10 cellular contexts compared by ENCODE assay signal in genomic region chr9:127928232-127929043, GRCh38. TPM values are rescaled to one million over a fixed set of nuclear protein-coding genes. Genes with fewer than 3 reads are reported as not detected.
A peak's percentile ranks its signal among the peaks of the same experiment; 100 is the strongest.
DNase-seq lines count a peak whose midpoint lies in the region; ATAC-seq and TF ChIP-seq lines count a peak whose summit lies in the region.
"Had no signal": no experiment of that assay in that cellular context is flagged by ENCODE, and none has a peak within 500 bp of the region (broad histone marks: within the 10 kb centered on the region; RNA-seq: fewer than 3 reads in every experiment).

No MANE protein-coding gene starts in this region.

- H3K36me3 Mint-ChIP-seq in WTC11 = no peaks in the 10 kb centered on the region; the same call in 1 of the 2 replicates
- peaks cover 3% of the 10 kb centered on the region for H3K36me3 Mint-ChIP-seq in chondrocyte (ENCODE audit: low read depth)

- no peaks in the 10 kb centered on the region for H3K36me3 ChIP-seq in iPS-20b (ENCODE audit: insufficient read depth, low read depth, low read length)

- POLR2A ChIA-PET in WTC11 (lab: Charles Lee) = interaction anchor here (1.0 to 1.1 kb wide), 2 partner anchors 139 to 170 kb away, joined by 3 read pairs; partner anchors contain the start of gene NAIF1

- peak overlapping the region; percentile 55 for H3K4me3 Mint-ChIP-seq in WTC11
- no peak overlapping the region for H3K4me3 Mint-ChIP-seq in chondrocyte (ENCODE audit: unreplicated experiment)

- H3K9me3 Mint-ChIP-seq in WTC11 = no peaks in the 10 kb centered on the region
- no peaks in the 10 kb centered on the region for H3K9me3 Mint-ChIP-seq in chondrocyte (ENCODE audit: low read depth)

- peak overlapping the region; percentile 31; the same call in 1 of the 2 replicates for H3K27ac ChIP-seq in 22Rv1
- H3K27ac ChIP-seq in iPS-20b (ENCODE audit: low read length) = no peak overlapping the region

- peak overlapping the region; percentile 62; the same call in 1 of the 2 replicates for H3K4me3 ChIP-seq in iPS-20b (ENCODE audit: low read length)

- DNase-seq in ELR (ENCODE audit: low read depth) (peak; percentile 37), WTC11 (ENCODE audit: low spot score) (no peak), NCI-H2196 (lab: John Stamatoyannopoulos, UW; ENCODE audit: unreplicated experiment) (no peak), chondrocyte (ENCODE audit: low spot score) (no peak), C1 segment of cervical spinal cord (lab: John Stamatoyannopoulos, UW) (no peak)
- DNase-seq: effector CD4-positive, alpha-beta T cell; NCI-H1048 had no signal

- ATAC-seq in WTC11 = no peak
- ATAC-seq in GM21367 (IDR thresholded peaks at IDR 0.05; ENCODE audit: unreplicated experiment) = no peak

- H3K9ac ChIP-seq in iPS-20b (ENCODE audit: low read depth, low read length) = no peak overlapping the region

- CTCF ChIA-PET in WTC11 (lab: Charles Lee) = interaction anchor here (0.8 to 3.8 kb wide), 4 partner anchors 14 to 189 kb away, joined by 3 to 78 read pairs (median 6); no protein-coding TSS in a partner anchor

- H3K27me3 Mint-ChIP-seq in WTC11 (ENCODE audit: low read depth) = peaks cover 29% of the 10 kb centered on the region
- no peaks in the 10 kb centered on the region for H3K27me3 Mint-ChIP-seq in chondrocyte (ENCODE audit: low read depth)

- H3K27ac Mint-ChIP-seq in WTC11 (no peak overlapping the region), chondrocyte (ENCODE audit: unreplicated experiment) (no peak overlapping the region)

- peaks cover 48% of the 10 kb centered on the region for H3K27me3 ChIP-seq in iPS-20b (ENCODE audit: insufficient read depth, low read length)

- TF ChIP-seq CTCF in 22Rv1 (IDR thresholded peaks at IDR 0.05) = no peak
- TF ChIP-seq CTCF in WTC11 (IDR thresholded peaks at IDR 0.05) = no peak
- TF ChIP-seq CTCF in chondrocyte (IDR thresholded peaks at IDR 0.05) = no peak

- no peaks in the 10 kb centered on the region; the same call in 1 of the 2 replicates for H3K4me1 ChIP-seq in iPS-20b (ENCODE audit: insufficient read depth, low read length)

- H3K4me1 Mint-ChIP-seq in WTC11 (peaks cover 27% of the 10 kb centered on the region), chondrocyte (ENCODE audit: low read depth) (peaks cover 29% of the 10 kb centered on the region)

- H3K9me3 ChIP-seq in iPS-20b (ENCODE audit: insufficient read depth, low read depth, low read length) = no peaks in the 10 kb centered on the region

TF ChIP-seq in WTC11, 78 proteins besides CTCF, POLR2A, EP300 and RAD21:
- TF ChIP-seq ETV6 (CRISPR knock-in tag; IDR thresholded peaks at IDR 0.05) (0 out of 2 replicates have a peak, but pooled peaks have one; percentile 2), ZBTB21 (CRISPR knock-in tag; IDR thresholded peaks at IDR 0.05; ENCODE audit: borderline replicate concordance) (no peak), IRF1 (CRISPR knock-in tag; IDR thresholded peaks at IDR 0.05) (no peak), ARID4B (CRISPR knock-in tag; IDR thresholded peaks at IDR 0.05; ENCODE audit: borderline replicate concordance) (0 out of 2 replicates have a peak, but pooled peaks have one; percentile 49), SP1 (CRISPR knock-in tag; conservative IDR thresholded peaks at IDR 0.05) (no peak), GABPB1 (CRISPR knock-in tag; IDR thresholded peaks at IDR 0.05) (0 out of 2 replicates have a peak, but pooled peaks have one; percentile 38), CBFB (CRISPR knock-in tag; IDR thresholded peaks at IDR 0.05; ENCODE audit: low read depth) (no peak)
- TF ChIP-seq, protein P1, sequence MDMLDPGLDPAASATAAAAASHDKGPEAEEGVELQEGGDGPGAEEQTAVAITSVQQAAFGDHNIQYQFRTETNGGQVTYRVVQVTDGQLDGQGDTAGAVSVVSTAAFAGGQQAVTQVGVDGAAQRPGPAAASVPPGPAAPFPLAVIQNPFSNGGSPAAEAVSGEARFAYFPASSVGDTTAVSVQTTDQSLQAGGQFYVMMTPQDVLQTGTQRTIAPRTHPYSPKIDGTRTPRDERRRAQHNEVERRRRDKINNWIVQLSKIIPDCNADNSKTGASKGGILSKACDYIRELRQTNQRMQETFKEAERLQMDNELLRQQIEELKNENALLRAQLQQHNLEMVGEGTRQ (CRISPR knock-in tag; IDR thresholded peaks at IDR 0.05) = no peak
TF ChIP-seq in WTC11: peak in this region for 3.

RNA-seq across cellular contexts. Expression of gene PIP5KL1, which starts 2.1 kb away (rescaled TPM):
- total RNA-seq in WTC11 (2021) (15.8 to 20.2 TPM (median 16.8 TPM) in 3 replicates), chondrocyte (1.4 to 4.3 TPM (median 2.7 TPM) in 3 replicates)

RNA-seq across cellular contexts. Expression of gene DPM2, which starts 9.2 kb away (rescaled TPM):
- total RNA-seq in WTC11 (2021) (53.3 to 58.2 TPM (median 56.1 TPM) in 3 replicates), chondrocyte (26.3 to 28.9 TPM (median 27.8 TPM) in 3 replicates)

RNA-seq across cellular contexts. Expression of gene ST6GALNAC4, which starts 11.6 kb away (rescaled TPM):
- total RNA-seq in WTC11 (2021) = 25.1 to 25.7 TPM (median 25.4 TPM) in 3 replicates
- total RNA-seq in chondrocyte = 22.2 to 25.5 TPM (median 24.4 TPM) in 3 replicates

RNA-seq across cellular contexts. Expression of gene ST6GALNAC6, which starts 29.0 kb away (rescaled TPM):
- total RNA-seq in WTC11 (2021) (45.1 to 47.5 TPM (median 45.3 TPM) in 3 replicates), chondrocyte (45.5 to 54.3 TPM (median 47.5 TPM) in 3 replicates)

RNA-seq across cellular contexts. Expression of gene AK1, which starts 51.0 kb away (rescaled TPM):
- total RNA-seq in WTC11 (2021) (27.5 to 34.9 TPM (median 34.4 TPM) in 3 replicates), chondrocyte (75.3 to 83.8 TPM (median 77.2 TPM) in 3 replicates)
